Comparison of ENCODE assay signal across 17 cellular contexts in the genomic region with DNA sequence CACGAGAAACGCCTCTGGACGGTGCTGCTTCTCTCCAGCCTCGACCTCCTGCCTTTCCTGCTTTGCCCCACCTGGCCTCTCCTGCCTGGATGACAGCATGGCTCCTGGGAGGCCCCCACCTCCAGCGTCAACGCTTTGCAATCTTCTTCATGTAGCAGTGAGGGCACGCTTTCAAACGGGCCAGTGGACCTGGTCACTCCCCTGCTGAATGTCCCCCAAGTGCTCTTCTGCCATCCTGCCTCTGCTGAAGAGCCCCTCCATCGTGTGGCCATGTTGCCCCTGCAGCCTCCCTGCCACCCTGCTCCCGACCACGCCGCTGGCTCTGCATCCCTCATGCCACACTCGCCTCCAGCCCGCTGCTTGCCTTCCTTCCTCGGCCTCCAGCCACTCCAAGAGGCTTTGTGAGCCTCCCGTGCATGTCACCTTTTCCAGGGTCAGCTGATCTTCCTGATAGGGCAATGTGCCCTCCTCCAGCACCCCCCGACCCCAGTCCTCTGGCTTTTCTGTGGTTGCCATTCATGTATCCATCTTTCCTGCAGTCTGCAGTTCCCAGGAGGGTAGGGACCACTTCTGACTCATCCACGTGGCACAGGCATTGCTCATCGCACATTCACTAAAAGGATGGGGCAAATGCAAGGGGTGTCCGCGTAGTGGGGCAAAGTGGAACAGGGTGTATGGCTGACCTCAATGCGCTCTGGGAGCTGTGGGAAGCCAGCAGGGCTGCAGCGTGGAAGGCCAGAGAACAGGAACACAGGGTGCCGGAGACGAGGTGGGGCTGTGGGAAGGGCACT.
DNase-seq lines count a peak whose midpoint lies in the region; ATAC-seq and TF ChIP-seq lines count a peak whose summit lies in the region.
"Had no signal": no experiment of that assay in that cellular context is flagged by ENCODE, and none has a peak within 500 bp of the region (broad histone marks: within the 10 kb centered on the region; RNA-seq: fewer than 3 reads in every experiment).

No MANE protein-coding gene starts in this region.

- peaks cover 11% of the 10 kb centered on the region for H3K4me1 Mint-ChIP-seq in activated CD4-positive, alpha-beta T cell treated with anti-CD3 and anti-CD28 coated beads, Interleukin-2, amount 10 ng/mL, durations not matched to agents 24 days and 14 days

- peaks cover 11% of the 10 kb centered on the region for H3K36me3 Mint-ChIP-seq in activated CD4-positive, alpha-beta T cell treated with anti-CD3 and anti-CD28 coated beads, Interleukin-2, amount 10 ng/mL, durations not matched to agents 24 days and 14 days (ENCODE audit: low read depth)

- no peak overlapping the region for H4K91ac ChIP-seq in neuronal stem cell (ENCODE audit: low read depth, low read length, poor library complexity)

- no peak overlapping the region for H2BK12ac ChIP-seq in neuronal stem cell (ENCODE audit: low read length)

- H3K14ac ChIP-seq in neuronal stem cell (ENCODE audit: low read length), result peak overlapping the region; percentile 65

- peak overlapping the region; percentile 48 for H4K8ac ChIP-seq in neuronal stem cell (ENCODE audit: low read depth, low read length)

- peak overlapping the region; percentile 9 for H3K9ac ChIP-seq in neuronal stem cell (ENCODE audit: low read depth, low read length, poor library complexity)

- no peak overlapping the region for H2BK15ac ChIP-seq in neuronal stem cell (ENCODE audit: low read length)

- H2BK120ac ChIP-seq in neuronal stem cell (ENCODE audit: low read depth, low read length), result no peak overlapping the region

- peaks cover under 1% of the 10 kb centered on the region for H3K79me1 ChIP-seq in neuronal stem cell (ENCODE audit: low read depth, low read length)

- H3K27ac ChIP-seq in brain microvascular endothelial cell (no peak overlapping the region), neuronal stem cell (replicated peaks; ENCODE audit: low read length) (no peak overlapping the region)
- H3K27ac ChIP-seq: psoas muscle, upper lobe of right lung had no signal

- peak overlapping the region; percentile 27 for H3K23ac ChIP-seq in neuronal stem cell (ENCODE audit: low read depth, low read length, poor library complexity)

- H3K4me1 ChIP-seq in neuronal stem cell (ENCODE audit: control insufficient read depth in 2 of 2, insufficient read depth in 1 of 2, low read depth in 1 of 2, low read length in 2 of 2), result peaks cover 0 to 5% of the 10 kb centered on the region in 2 donors

- WGBS in neuronal stem cell (ENCODE audit: extremely low coverage in 2 of 2, insufficient read length in 2 of 2, insufficient replicate concordance in 1 of 2), 2 donors, result no CpG with 5 or more reads among the region's 25 CpGs

- no peaks in the 10 kb centered on the region for H3K27me3 Mint-ChIP-seq in activated CD4-positive, alpha-beta T cell treated with anti-CD3 and anti-CD28 coated beads, Interleukin-2, amount 10 ng/mL, durations not matched to agents 24 days and 14 days
- H3K27me3 Mint-ChIP-seq: activated naive CD8-positive, alpha-beta T cell; CD4-positive, alpha-beta memory T cell had no signal

- peak overlapping the region; percentile 41 for H3K18ac ChIP-seq in neuronal stem cell (ENCODE audit: low read length)

- H3K4ac ChIP-seq in neuronal stem cell (ENCODE audit: low read length), result no peak overlapping the region

- no peak overlapping the region for H3K4me3 Mint-ChIP-seq in activated CD4-positive, alpha-beta T cell treated with anti-CD3 and anti-CD28 coated beads, Interleukin-2, amount 10 ng/mL, durations not matched to agents 24 days and 14 days
- H3K4me3 Mint-ChIP-seq: activated naive CD8-positive, alpha-beta T cell; T-helper 2 cell treated with Interferon-gamma antibody and Interleukin-4, amounts not matched to agents 5 μg/mL and 100 μg/mL, for 36 hours had no signal

- H3K27me3 ChIP-seq in brain microvascular endothelial cell (replicated peaks), result no peaks in the 10 kb centered on the region
- no peaks in the 10 kb centered on the region for H3K27me3 ChIP-seq in neuronal stem cell (ENCODE audit: control insufficient read depth in 3 of 3, insufficient read depth in 3 of 3, low read depth in 1 of 3, low read length in 3 of 3)
- H3K27me3 ChIP-seq: upper lobe of right lung had no signal

- DNase-seq in activated CD4-positive, alpha-beta T cell treated with anti-CD3 and anti-CD28 coated beads, Interleukin-2, amount 10 ng/mL, durations not matched to agents 24 days and 14 days, result no peak
- DNase-seq in activated CD4-positive, alpha-beta T cell treated with anti-CD3 and anti-CD28 coated beads for 48 hours, result no peak
- DNase-seq in HT1080 (ENCODE audit: low read depth) (peak; percentile 68), brain microvascular endothelial cell (peak; percentile 12), neuronal stem cell (ENCODE audit: low spot score) (no peak), globus pallidus (ENCODE audit: low spot score) (no peak), COLO668 (lab: John Stamatoyannopoulos, UW; ENCODE audit: unreplicated experiment) (no peak)
- DNase-seq: activated T-cell treated with anti-CD3 and anti-CD28 coated beads for 4 hours; CD4-positive, alpha-beta memory T cell; NCI-H187; psoas muscle; SIG-M5; stimulated activated naive CD8-positive, alpha-beta T cell treated with anti-CD3 and anti-CD28 coated beads, Interleukin-15, Interleukin-2, amounts not matched to agents 100 U/mL and 50 U/mL, for 24 hours; upper lobe of right lung had no signal

- H3K4me3 ChIP-seq in brain microvascular endothelial cell (ENCODE audit: low read depth, low read length), result no peak overlapping the region
- no peak overlapping the region for H3K4me3 ChIP-seq in neuronal stem cell (ENCODE audit: low read length in 2 of 2)
- H3K4me3 ChIP-seq: psoas muscle, upper lobe of right lung had no signal

- no peak overlapping the region for H2BK5ac ChIP-seq in neuronal stem cell (ENCODE audit: low read length)

- H3K4me2 ChIP-seq in neuronal stem cell (ENCODE audit: insufficient read depth, low read length, poor library complexity, severe bottlenecking), result no peak overlapping the region

- intact Hi-C loops in activated CD4-positive, alpha-beta T cell treated with anti-CD3 and anti-CD28 coated beads, Interleukin-2, amount 10 ng/mL, durations not matched to agents 24 days and 14 days (cut with micrococcal nuclease), result no loop called here

- H3K36me3 ChIP-seq in brain microvascular endothelial cell (replicated peaks), result no peaks in the 10 kb centered on the region
- H3K36me3 ChIP-seq in neuronal stem cell (replicated peaks in 1 of 2; ENCODE audit: control insufficient read depth in 2 of 2, insufficient read depth in 2 of 2, low read length in 2 of 2), result peaks cover 4 to 26% of the 10 kb centered on the region in 2 donors

- in situ Hi-C loops in brain microvascular endothelial cell (cut with HindIII; ENCODE audit: low pct_ligation_motif_present, low sequenced_read_pairs), result no loop called here

- no peak overlapping the region for H2AFZ ChIP-seq in neuronal stem cell (ENCODE audit: low read length)

- no peaks in the 10 kb centered on the region for H3K9me3 Mint-ChIP-seq in activated CD4-positive, alpha-beta T cell treated with anti-CD3 and anti-CD28 coated beads, Interleukin-2, amount 10 ng/mL, durations not matched to agents 24 days and 14 days
- H3K9me3 Mint-ChIP-seq: T-helper 2 cell treated with Interferon-gamma antibody and Interleukin-4, amounts not matched to agents 5 μg/mL and 100 μg/mL, for 36 hours had no signal

- no peak for ATAC-seq in GM21381 (IDR thresholded peaks at IDR 0.05; ENCODE audit: unreplicated experiment)
- ATAC-seq: psoas muscle; stimulated activated naive CD8-positive, alpha-beta T cell treated with anti-CD3 and anti-CD28 coated beads, Interleukin-15, Interleukin-2, amounts not matched to agents 100 U/mL and 50 U/mL, for 24 hours; upper lobe of right lung had no signal

- H3K9me3 ChIP-seq in neuronal stem cell (replicated peaks in 1 of 2; ENCODE audit: control insufficient read depth in 2 of 2, insufficient read depth in 1 of 2, low read depth in 1 of 2, low read length in 2 of 2), result no peaks in the 10 kb centered on the region
- H3K9me3 ChIP-seq: psoas muscle, upper lobe of right lung had no signal

- H3K27ac Mint-ChIP-seq in activated CD4-positive, alpha-beta T cell treated with anti-CD3 and anti-CD28 coated beads, Interleukin-2, amount 10 ng/mL, durations not matched to agents 24 days and 14 days, result peak overlapping the region; percentile 41
- H3K27ac Mint-ChIP-seq: activated naive CD8-positive, alpha-beta T cell; T-helper 2 cell treated with Interferon-gamma antibody and Interleukin-4, amounts not matched to agents 5 μg/mL and 100 μg/mL, for 36 hours had no signal

- H2AK5ac ChIP-seq in neuronal stem cell (ENCODE audit: low read depth, low read length), result peak overlapping the region; percentile 50

- no peak for TF ChIP-seq CTCF in brain microvascular endothelial cell (IDR thresholded peaks at IDR 0.05; ENCODE audit: low read depth, low read length, missing control alignments)

Comparison
In these comparisons a context has a peak if more than half of its experiments do, and no peak if none do; other contexts are left out.
1. DNase-seq: peak in HT1080 (single experiment) and brain microvascular endothelial cell (single experiment); none in activated CD4-positive, alpha-beta T cell treated with anti-CD3 and anti-CD28 coated beads, Interleukin-2, amount 10 ng/mL, durations not matched to agents 24 days and 14 days (single experiment), activated CD4-positive, alpha-beta T cell treated with anti-CD3 and anti-CD28 coated beads for 48 hours (single experiment), neuronal stem cell (single experiment), globus pallidus (single experiment) and COLO668 (single experiment).